In the genomic region with DNA sequence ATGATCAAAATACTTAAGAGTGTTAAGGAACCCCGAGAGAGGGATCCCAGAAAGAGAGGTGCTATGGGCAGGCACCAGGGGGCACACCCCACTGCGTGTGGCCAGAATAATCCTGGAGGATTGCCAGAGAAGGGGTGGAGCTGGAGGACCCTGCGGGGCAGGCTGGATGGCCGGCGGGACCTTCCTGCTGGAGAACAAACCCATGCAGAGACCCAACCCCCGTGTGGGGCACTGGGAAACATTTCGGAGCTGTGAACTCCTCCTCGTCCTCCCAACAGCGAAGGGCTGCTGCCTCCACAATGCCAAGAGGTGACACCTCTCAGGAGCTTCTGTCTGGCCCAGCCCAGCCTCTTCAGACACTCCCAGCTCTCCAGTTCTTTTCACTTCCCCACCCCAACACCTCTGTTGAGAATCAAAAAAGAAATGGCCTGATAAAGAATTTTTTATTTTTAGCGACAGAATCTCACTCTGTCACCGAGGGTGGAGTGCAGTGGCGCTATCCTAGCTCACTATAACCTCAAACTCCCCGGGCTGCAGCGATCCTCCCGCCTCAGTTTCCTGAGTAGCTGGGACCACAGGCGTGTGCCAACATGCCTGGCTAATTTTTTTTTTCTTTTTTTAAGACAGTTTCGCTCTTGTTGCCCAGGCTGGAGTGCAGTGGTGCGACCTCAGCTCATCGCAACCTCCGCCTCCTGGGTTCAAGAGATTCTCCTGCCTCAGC, we compare ENCODE assay signal across 8 cellular contexts. TPM values are rescaled to one million over a fixed set of nuclear protein-coding genes. Genes with fewer than 3 reads are reported as not detected.
DNase-seq lines count a peak whose midpoint lies in the region; ATAC-seq, FAIRE-seq and TF ChIP-seq lines count a peak whose summit lies in the region.

No MANE protein-coding gene starts in this region.

- in situ Hi-C loops in K562 (cut with MboI): loop anchor here (5.0 kb wide), 1 partner anchor 235 kb away; no protein-coding TSS in a partner anchor

- H4K20me1 ChIP-seq in K562 (replicated peaks; ENCODE audit: control insufficient read depth, insufficient read depth, low read length): no peaks in the 10 kb centered on the region

- BruUV-seq in K562 (replicated peaks; lab: Mats Ljungman, UMichigan): no TSS peak

- no peaks in the 10 kb centered on the region for H3K9me1 ChIP-seq in K562 (ENCODE audit: control insufficient read depth, insufficient read depth, low read length)

- H3K27ac ChIP-seq in K562 (ENCODE audit: extremely low read depth, low read depth, low read length) (no peak overlapping the region), left lung (no peak overlapping the region)

- peak; percentile 49 for ATAC-seq in K562
- peak; percentile 39 for ATAC-seq in left lung
- no peak for ATAC-seq in GM18519 (IDR thresholded peaks at IDR 0.05; ENCODE audit: low FRiP score, unreplicated experiment)

- H3K27me3 ChIP-seq in K562 (ENCODE audit: control insufficient read depth in 2 of 2, insufficient read depth in 2 of 2, low read length in 2 of 2) (no peaks in the 10 kb centered on the region), left lung (peaks cover 0 to 22% of the 10 kb centered on the region in 2 donors)

- H3K4me2 ChIP-seq in K562 (ENCODE audit: insufficient read depth, low read length): peak overlapping the region; percentile 73

- TF ChIP-seq POLR2A in K562 (conservative IDR thresholded peaks at IDR 0.05): no peak

- H3K9me3 ChIP-seq in K562 (replicated peaks; ENCODE audit: control insufficient read depth, insufficient read depth, low read depth, low read length): no peaks in the 10 kb centered on the region
- no peaks in the 10 kb centered on the region for H3K9me3 ChIP-seq in left lung

- H3K36me3 ChIP-seq in K562 (ENCODE audit: control insufficient read depth, insufficient read depth, low read length): no peaks in the 10 kb centered on the region
- no peaks in the 10 kb centered on the region for H3K36me3 ChIP-seq in left lung

- intact Hi-C loops in K562 (cut with micrococcal nuclease) (loop anchor here (5.0 kb wide), 2 partner anchors 180 to 300 kb away; no protein-coding TSS in a partner anchor), left lung (cut with DNase I) (no loop called here)

- TF ChIP-seq RAD21 in K562 (CRISPR knock-in tag; conservative IDR thresholded peaks at IDR 0.05 in 1 of 2, IDR thresholded peaks at IDR 0.05 in 1 of 2): peak in 1 of 2 experiments; percentile 55; a peak in 2 of 4 replicates

- FAIRE-seq in K562 (lab: Jason Lieb, UNC): no peak

- peak; percentile 59 for DNase-seq in CMK (ENCODE audit: low read depth)
- peak; percentile 4 for DNase-seq in MV-4-11 (lab: John Stamatoyannopoulos, UW)
- peak; percentile 44 to 75 (median 64) for DNase-seq in K562 (ENCODE audit: extremely low read depth in 1 of 4, low spot score in 3 of 4)
- no peak for DNase-seq in left lung
- DNase-seq in effector CD8-positive, alpha-beta T cell (lab: John Stamatoyannopoulos, UW): no peak
- DNase-seq in NCI-H128 (lab: John Stamatoyannopoulos, UW; ENCODE audit: unreplicated experiment): no peak
- no peak for DNase-seq in KG1 (lab: John Stamatoyannopoulos, UW)

- peak in 2 of 3 experiments; percentile 29 to 47; a peak in 4 of 6 replicates for TF ChIP-seq CTCF in K562 (IDR thresholded peaks at IDR 0.05 in 2 of 3, conservative IDR thresholded peaks at IDR 0.05 in 1 of 3; ENCODE audit: insufficient read depth in 2 of 3, low read depth in 1 of 3, low read length in 3 of 3)
- no peak for TF ChIP-seq CTCF in left lung (IDR thresholded peaks at IDR 0.05)

- H2AFZ ChIP-seq in K562 (ENCODE audit: low read depth, low read length): peak overlapping the region; percentile 76

- peak overlapping the region in 1 of 2 experiments; percentile 68; a peak in 1 of 4 replicates for H3K9ac ChIP-seq in K562 (ENCODE audit: insufficient read depth in 1 of 2, low read depth in 2 of 2, low read length in 2 of 2)

- H3K4me1 ChIP-seq in K562 (replicated peaks in 1 of 2; ENCODE audit: control insufficient read depth in 2 of 2, insufficient read depth in 2 of 2, low read length in 2 of 2) (peaks cover 20 to 25% of the 10 kb centered on the region in 2 experiments; a peak in 4 of 5 replicates), left lung (peaks cover 6 to 16% of the 10 kb centered on the region in 2 donors)

- H3K79me2 ChIP-seq in K562 (ENCODE audit: control insufficient read depth, insufficient read depth, low read length): no peaks in the 10 kb centered on the region

- WGBS in K562 (ENCODE audit: insufficient coverage, low coverage, missing lambda C conversion rate): 28% methylated on average over 18 of the region's 20 CpGs

- CTCF ChIA-PET in K562 (lab: Yijun Ruan, JAX; ENCODE audit: low intra/inter-chr PET ratio): interaction anchor here (0.7 to 2.7 kb wide), 3 partner anchors 179 to 301 kb away, joined by 4 to 12 read pairs (median 9); no protein-coding TSS in a partner anchor

- no peak overlapping the region for H3K4me3 ChIP-seq in K562
- H3K4me3 ChIP-seq in left lung: no peak overlapping the region

- TF ChIP-seq EP300 in K562 (IDR thresholded peaks at IDR 0.05; ENCODE audit: low read length): no peak

- POLR2A ChIA-PET in K562 (lab: Yijun Ruan, JAX): interaction anchor here (0.6 to 1.8 kb wide), 5 partner anchors 29 to 240 kb away, joined by 3 to 6 read pairs (median 3); no protein-coding TSS in a partner anchor

TF ChIP-seq in K562, 482 proteins besides CTCF, POLR2A, EP300 and RAD21 (continues in another document):
- TF ChIP-seq GTF2A2 (tag; IDR thresholded peaks at IDR 0.05): no peak
- TF ChIP-seq ZNF239 (CRISPR knock-in tag; IDR thresholded peaks at IDR 0.05): no peak
- TF ChIP-seq SP1 (CRISPR knock-in tag; IDR thresholded peaks at IDR 0.05): 0 out of 2 replicates have a peak, but pooled peaks have one; percentile 40
- TF ChIP-seq NFIC (IDR thresholded peaks at IDR 0.05): peak; percentile 96
- peak; percentile 12; the same call in 1 of the 2 replicates for TF ChIP-seq STAG1 (CRISPR knock-in tag; IDR thresholded peaks at IDR 0.05; ENCODE audit: borderline replicate concordance)

RNA-seq across cellular contexts. Expression of a gene that starts 25.6 kb away (rescaled TPM):
- total RNA-seq in K562 (2011; cell fraction: chromatin; rRNA removed; ENCODE audit: low replicate concordance): not detected in 2 replicates
- total RNA-seq in K562 (2011; cell fraction: nucleolus; rRNA removed): not detected in 2 replicates
- not detected in 2 replicates for total RNA-seq in K562 (2011; cell fraction: nucleoplasm; rRNA removed)
- total RNA-seq in K562 (2014; rRNA removed): not detected in 2 replicates
- not detected in 2 replicates for total RNA-seq in K562 (2014; rRNA removed; fragmentation: Illumina TruSeq; extraction: Trizol)
- not detected in 2 replicates for total RNA-seq in K562 (2015; rRNA removed; fragmentation: Illumina TruSeq; extraction: Trizol)
- not detected in 2 replicates for total RNA-seq in K562 (2021)
- polyA plus RNA-seq in K562 (2011; rRNA removed): not detected in 2 replicates
- not detected in 2 replicates for polyA plus RNA-seq in K562 (2011; cell fraction: cytosol; rRNA removed)
- not detected in 2 replicates for polyA plus RNA-seq in K562 (2011; cell fraction: nucleus; rRNA removed)
- not detected in 2 replicates for polyA plus RNA-seq in K562 (2012)
- polyA plus RNA-seq in K562 (2014; fragmentation: Illumina TruSeq; extraction: Trizol): not detected in 2 replicates
- not detected for polyA plus RNA-seq in K562 (2014; fragmentation: Nextera tagmentation; extraction: Ambion mirVana)
- not detected in 2 replicates for polyA plus RNA-seq in K562 (2014; rRNA removed)
- not detected in 2 replicates for polyA minus RNA-seq in K562 (2011; rRNA and poly(A)+ RNA removed)
- 1.3 and 1.7 TPM in 2 replicates for polyA minus RNA-seq in K562 (2011; cell fraction: cytosol; rRNA and poly(A)+ RNA removed)
- 0.27 and 0.33 TPM in 2 replicates for polyA minus RNA-seq in K562 (2011; cell fraction: nucleus; rRNA and poly(A)+ RNA removed)
- 10 to 100 TPM; 17.8 to 37.6 TPM for total RNA-seq in left lung

RNA-seq across cellular contexts. Expression of a gene that starts 36.8 kb away (rescaled TPM):
- 208 and 244 TPM in 2 replicates for total RNA-seq in K562 (2011; cell fraction: chromatin; rRNA removed; ENCODE audit: low replicate concordance)
- total RNA-seq in K562 (2011; cell fraction: nucleolus; rRNA removed): 95.6 and 101 TPM in 2 replicates
- 128 and 146 TPM in 2 replicates for total RNA-seq in K562 (2011; cell fraction: nucleoplasm; rRNA removed)
- total RNA-seq in K562 (2014; rRNA removed) (19.0 and 21.3 TPM in 2 replicates), K562 (2014; rRNA removed; fragmentation: Illumina TruSeq; extraction: Trizol) (22.3 and 23.4 TPM in 2 replicates), K562 (2015; rRNA removed; fragmentation: Illumina TruSeq; extraction: Trizol) (26.4 and 27.1 TPM in 2 replicates), K562 (2021) (37.9 and 39.3 TPM in 2 replicates), left lung (10 to 100 TPM; 71.0 to 85.4 TPM)
- polyA plus RNA-seq in K562 (2011; rRNA removed) (19.0 and 30.7 TPM in 2 replicates), K562 (2014; fragmentation: Illumina TruSeq; extraction: Trizol) (35.1 and 37.7 TPM in 2 replicates), K562 (2014; fragmentation: Nextera tagmentation; extraction: Ambion mirVana) (1 to 10 TPM; 5.0 to 7.2 TPM), K562 (2014; rRNA removed) (19.8 and 21.3 TPM in 2 replicates)
- polyA plus RNA-seq in K562 (2011; cell fraction: cytosol; rRNA removed): 23.8 and 26.0 TPM in 2 replicates
- 71.8 and 106 TPM in 2 replicates for polyA plus RNA-seq in K562 (2011; cell fraction: nucleus; rRNA removed)
- polyA plus RNA-seq in K562 (2012): 25.1 and 26.1 TPM in 2 replicates
- 65.3 and 71.5 TPM in 2 replicates for polyA minus RNA-seq in K562 (2011; rRNA and poly(A)+ RNA removed)
- 31.0 and 35.6 TPM in 2 replicates for polyA minus RNA-seq in K562 (2011; cell fraction: cytosol; rRNA and poly(A)+ RNA removed)
- 38.8 and 59.3 TPM in 2 replicates for polyA minus RNA-seq in K562 (2011; cell fraction: nucleus; rRNA and poly(A)+ RNA removed)

RNA-seq across cellular contexts. Expression of a gene that starts 59.3 kb away (rescaled TPM):
- 0.14 and 0.32 TPM in 2 replicates for total RNA-seq in K562 (2011; cell fraction: chromatin; rRNA removed; ENCODE audit: low replicate concordance)
- 0.13 and 0.17 TPM in 2 replicates for total RNA-seq in K562 (2011; cell fraction: nucleolus; rRNA removed)
- 0.15 TPM in 1 of 2 replicates, not detected in the other for total RNA-seq in K562 (2011; cell fraction: nucleoplasm; rRNA removed)
- total RNA-seq in K562 (2014; rRNA removed) (not detected in 2 replicates), K562 (2014; rRNA removed; fragmentation: Illumina TruSeq; extraction: Trizol) (0.11 TPM in 1 of 2 replicates, not detected in the other), K562 (2015; rRNA removed; fragmentation: Illumina TruSeq; extraction: Trizol) (0.11 TPM in 1 of 2 replicates, not detected in the other), K562 (2021) (not detected in 2 replicates), left lung (under 1 TPM in 1 of 2 donors, not detected in 1; 0.61 TPM)
- polyA plus RNA-seq in K562 (2011; rRNA removed) (0.01 and 0.03 TPM in 2 replicates), K562 (2014; fragmentation: Illumina TruSeq; extraction: Trizol) (0.03 TPM in 1 of 2 replicates, not detected in the other), K562 (2014; fragmentation: Nextera tagmentation; extraction: Ambion mirVana) (not detected), K562 (2014; rRNA removed) (0.03 and 0.07 TPM in 2 replicates)
- polyA plus RNA-seq in K562 (2011; cell fraction: cytosol; rRNA removed): 0.01 and 0.04 TPM in 2 replicates
- polyA plus RNA-seq in K562 (2011; cell fraction: nucleus; rRNA removed): 0.04 and 0.13 TPM in 2 replicates
- 0.08 and 0.21 TPM in 2 replicates for polyA plus RNA-seq in K562 (2012)
- polyA minus RNA-seq in K562 (2011; rRNA and poly(A)+ RNA removed): 0.04 TPM in 1 of 2 replicates, not detected in the other
- polyA minus RNA-seq in K562 (2011; cell fraction: cytosol; rRNA and poly(A)+ RNA removed): not detected in 2 replicates
- polyA minus RNA-seq in K562 (2011; cell fraction: nucleus; rRNA and poly(A)+ RNA removed): 0.13 and 0.22 TPM in 2 replicates

Comparison
In these comparisons a context has a peak if more than half of its experiments do, and no peak if none do; other contexts are left out.
1. DNase-seq: peak in CMK (single experiment), MV-4-11 (single experiment) and K562 (4 of 4); none in left lung (0 of 2), effector CD8-positive, alpha-beta T cell (single experiment), NCI-H128 (single experiment) and KG1 (single experiment).
2. CTCF ChIP-seq: peak in K562 (2 of 3); none in left lung (0 of 2).
3. RNA of a gene that starts 25.6 kb away (total RNA-seq): 17.8 to 37.6 TPM in left lung; not detected in K562; every median in the first group is over 10 times any median in the second.